1 cellular context compared by ENCODE assay signal in genomic region chr9:93600504-93600903, GRCh38.
TF ChIP-seq lines count a peak whose summit lies in the region.

No MANE protein-coding gene starts in this region.

TF ChIP-seq in K562, 482 proteins besides CTCF, POLR2A, EP300 and RAD21 (continued from another document):
- TF ChIP-seq RREB1 (CRISPR knock-in tag; IDR thresholded peaks at IDR 0.05) (no peak), TSHZ1 (CRISPR knock-in tag; IDR thresholded peaks at IDR 0.05) (no peak)
